ENCODE assay signal across 15 cellular contexts in the genomic region with DNA sequence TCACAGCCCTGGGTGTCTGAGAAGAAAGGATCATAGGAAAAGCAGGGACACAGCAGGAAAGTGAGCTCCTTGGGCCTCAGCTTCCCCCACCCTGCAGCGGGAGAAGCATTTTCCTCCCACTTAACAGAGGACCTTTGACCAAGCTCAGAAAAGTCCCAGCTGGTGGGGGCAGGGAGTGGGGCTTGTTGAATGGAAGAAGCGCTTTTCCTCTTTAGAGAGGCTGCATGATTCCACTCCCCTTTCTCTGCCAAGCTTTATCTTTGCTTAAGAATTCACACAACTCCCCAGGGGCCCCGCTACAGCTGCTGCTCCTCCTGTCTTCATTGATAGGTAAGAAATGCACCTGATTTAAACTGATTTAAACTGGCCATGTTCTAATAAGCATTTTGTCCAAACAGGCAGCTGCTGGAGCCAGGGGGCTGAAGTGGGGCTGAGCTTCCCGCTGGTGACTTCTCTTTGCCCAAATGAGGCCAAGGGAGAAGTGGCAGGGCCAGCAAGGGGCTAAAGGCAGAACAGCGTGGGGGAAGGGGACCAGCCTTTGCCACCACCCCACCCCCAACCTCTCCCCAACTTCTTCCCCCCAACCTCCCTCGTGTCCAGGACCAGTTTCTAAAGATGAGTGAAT. TPM values are rescaled to one million over a fixed set of nuclear protein-coding genes. Genes with fewer than 3 reads are reported as not detected.
A peak's percentile ranks its signal among the peaks of the same experiment; 100 is the strongest.
DNase-seq lines count a peak whose midpoint lies in the region; ATAC-seq and TF ChIP-seq lines count a peak whose summit lies in the region.
"Had no signal": no experiment of that assay in that cellular context is flagged by ENCODE, and none has a peak within 500 bp of the region (broad histone marks: within the 10 kb centered on the region; RNA-seq: fewer than 3 reads in every experiment).

No MANE protein-coding gene starts in this region.

- H3K27ac ChIP-seq in CD4-positive, alpha-beta T cell (ENCODE audit: low read depth, low read length): no peak overlapping the region
- peak overlapping the region; percentile 69 for H3K27ac ChIP-seq in endodermal cell (ENCODE audit: low read depth, low read length)
- H3K27ac ChIP-seq: esophagus muscularis mucosa, KMS-11, psoas muscle, suprapubic skin had no signal

- CTCF ChIA-PET in CD4-positive, alpha-beta T cell (lab: Charles Lee): no interaction called here

- H3K9me3 ChIP-seq in CD4-positive, alpha-beta T cell (ENCODE audit: control insufficient read depth, low read length): no peaks in the 10 kb centered on the region
- no peaks in the 10 kb centered on the region for H3K9me3 ChIP-seq in endodermal cell (ENCODE audit: control insufficient read depth, low read length)
- H3K9me3 ChIP-seq: esophagus muscularis mucosa, psoas muscle, suprapubic skin had no signal

- H3K27me3 ChIP-seq in CD4-positive, alpha-beta T cell (ENCODE audit: control insufficient read depth, insufficient read depth, low read length): peaks cover 63% of the 10 kb centered on the region
- H3K27me3 ChIP-seq in endodermal cell (ENCODE audit: control insufficient read depth, insufficient read depth, low read length, poor library complexity, severe bottlenecking): peaks cover 46% of the 10 kb centered on the region

- H3K9ac ChIP-seq in endodermal cell (ENCODE audit: extremely low read depth, low read length, poor library complexity, severe bottlenecking): peak overlapping the region; percentile 55
- H3K9ac ChIP-seq: KMS-11 had no signal

- no peaks in the 10 kb centered on the region for H3K36me3 ChIP-seq in endodermal cell (ENCODE audit: control insufficient read depth, insufficient read depth, low read length)
- H3K36me3 ChIP-seq: esophagus muscularis mucosa, suprapubic skin had no signal

- peaks cover 38% of the 10 kb centered on the region for H3K4me1 ChIP-seq in endodermal cell (ENCODE audit: control insufficient read depth, insufficient read depth, low read length)

- no peaks in the 10 kb centered on the region for H3K9me3 Mint-ChIP-seq in CD4-positive, alpha-beta T cell
- H3K9me3 Mint-ChIP-seq in endodermal cell: no peaks in the 10 kb centered on the region
- H3K9me3 Mint-ChIP-seq in nephron: no peaks in the 10 kb centered on the region
- H3K9me3 Mint-ChIP-seq: activated T-cell treated with anti-CD3 and anti-CD28 coated beads, Interleukin-2, amount 50 U/mL, for 4 hours had no signal

- H3K4me1 Mint-ChIP-seq in CD4-positive, alpha-beta T cell (ENCODE audit: low read depth): peaks cover 6% of the 10 kb centered on the region
- H3K4me1 Mint-ChIP-seq in endodermal cell (peaks cover 54% of the 10 kb centered on the region), nephron (peaks cover 70% of the 10 kb centered on the region)

- H3K27me3 Mint-ChIP-seq in CD4-positive, alpha-beta T cell: peaks cover 61% of the 10 kb centered on the region
- H3K27me3 Mint-ChIP-seq in endodermal cell (ENCODE audit: insufficient read depth) (peaks cover 56% of the 10 kb centered on the region), nephron (ENCODE audit: low read depth) (peaks cover 57% of the 10 kb centered on the region)

- DNase-seq in CD4-positive, alpha-beta T cell: no peak
- DNase-seq in NCI-H2227 treated with DMSO at 0.1 percent for 48 hours (lab: John Stamatoyannopoulos, UW) (peak; percentile 87), endodermal cell (peak; percentile 82), COLO829 (ENCODE audit: low spot score) (no peak), activated gamma-delta T cell (lab: John Stamatoyannopoulos, UW) (no peak), cortex of kidney (lab: John Stamatoyannopoulos, UW) (no peak)
- DNase-seq: activated T-cell treated with anti-CD3 and anti-CD28 coated beads, Interleukin-2, amount 50 U/mL, for 4 hours; NCI-H446 treated with DMSO at 0.1 percent for 48 hours; SHP77 treated with DMSO at 0.1 percent for 48 hours had no signal

- no peak overlapping the region for H3K27ac Mint-ChIP-seq in CD4-positive, alpha-beta T cell
- H3K27ac Mint-ChIP-seq in endodermal cell (peak overlapping the region; percentile 69), nephron (peak overlapping the region; percentile 91 to 97 (median 91))

- no peaks in the 10 kb centered on the region for H3K36me3 Mint-ChIP-seq in CD4-positive, alpha-beta T cell (ENCODE audit: low read depth)
- no peaks in the 10 kb centered on the region for H3K36me3 Mint-ChIP-seq in endodermal cell (ENCODE audit: low read depth)
- peaks cover 3% of the 10 kb centered on the region for H3K36me3 Mint-ChIP-seq in nephron (ENCODE audit: low read depth)

- WGBS in endodermal cell (ENCODE audit: insufficient coverage in 1 of 2, insufficient read length in 1 of 2), 2 experiments: 0 to 2% methylated on average over 1 to 6 of the region's 6 CpGs

- POLR2A ChIA-PET in CD4-positive, alpha-beta T cell (lab: Charles Lee): no interaction called here

- no peak for TF ChIP-seq CTCF in CD4-positive, alpha-beta T cell (IDR thresholded peaks at IDR 0.05)
- TF ChIP-seq CTCF in endodermal cell (conservative IDR thresholded peaks at IDR 0.05): peak; percentile 13
- no peak for TF ChIP-seq CTCF in nephron (IDR thresholded peaks at IDR 0.05; ENCODE audit: unreplicated experiment in 3 of 3)

- peak overlapping the region; percentile 15 for H3K4me3 Mint-ChIP-seq in CD4-positive, alpha-beta T cell
- peak overlapping the region; percentile 50 for H3K4me3 Mint-ChIP-seq in endodermal cell
- peak overlapping the region; percentile 77 to 93 (median 90) for H3K4me3 Mint-ChIP-seq in nephron
- H3K4me3 Mint-ChIP-seq: activated T-cell treated with anti-CD3 and anti-CD28 coated beads, Interleukin-2, amount 50 U/mL, for 4 hours had no signal

- no peak for ATAC-seq in CD4-positive, alpha-beta T cell (ENCODE audit: poor library complexity)
- no peak for ATAC-seq in HG02973 (IDR thresholded peaks at IDR 0.05; ENCODE audit: unreplicated experiment)
- ATAC-seq: activated T-cell treated with anti-CD3 and anti-CD28 coated beads, Interleukin-2, amount 50 U/mL, for 4 hours; psoas muscle had no signal

- H3K4me3 ChIP-seq in endodermal cell (ENCODE audit: low read length): peak overlapping the region; percentile 74
- H3K4me3 ChIP-seq: esophagus muscularis mucosa, psoas muscle, suprapubic skin had no signal

- intact Hi-C loops in CD4-positive, alpha-beta T cell (cut with DNase I, micrococcal nuclease): no loop called here

RNA-seq across cellular contexts. Expression of gene PAPLN, which starts 1.7 kb away (rescaled TPM):
- under 1 TPM; 0.05 to 0.14 TPM for total RNA-seq in CD4-positive, alpha-beta T cell
- 10 to 100 TPM; 18.4 to 20.1 TPM for total RNA-seq in endodermal cell
- polyA plus RNA-seq in endodermal cell (2013, experiment 1 of 2): 9.0 TPM
- 7.8 TPM for polyA plus RNA-seq in endodermal cell (2013, experiment 2 of 2)

Comparison
In these comparisons a context has a peak if more than half of its experiments do, and no peak if none do; other contexts are left out.
1. DNase-seq: peak in NCI-H2227 treated with DMSO at 0.1 percent for 48 hours (single experiment) and endodermal cell (single experiment); none in CD4-positive, alpha-beta T cell (0 of 10), COLO829 (single experiment), activated gamma-delta T cell (single experiment) and cortex of kidney (single experiment).
2. H3K4me3 Mint-ChIP-seq: peak in every context shown above with its lines; median percentile 90 in nephron; 50 in endodermal cell; 15 in CD4-positive, alpha-beta T cell.
3. RNA of gene PAPLN, which starts 1.7 kb away (total RNA-seq): 18.4 to 20.1 TPM in endodermal cell; 0.05 to 0.14 TPM in CD4-positive, alpha-beta T cell; every median in the first group is over 10 times any median in the second.